18 cellular contexts compared by ENCODE assay signal in the genomic region with DNA sequence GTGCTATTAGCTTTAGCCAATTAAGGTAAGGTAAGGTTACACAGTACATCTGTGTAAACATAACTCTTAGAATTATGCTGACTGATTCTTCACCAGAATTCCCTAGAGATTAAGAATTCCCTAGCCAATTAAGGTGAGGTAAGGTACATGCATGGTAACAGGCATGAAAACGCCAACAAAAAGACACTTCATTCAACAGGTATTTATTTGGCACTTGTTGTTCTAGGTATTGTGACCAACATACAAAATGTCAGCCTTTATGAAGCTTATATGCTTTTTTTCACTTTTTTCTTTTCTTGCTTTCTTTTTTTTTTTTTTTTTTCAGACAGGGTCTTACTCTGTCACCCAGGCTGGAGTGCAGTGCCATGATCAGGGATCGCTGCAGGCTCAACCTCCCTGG. TPM values are rescaled to one million over a fixed set of nuclear protein-coding genes. Genes with fewer than 3 reads are reported as not detected.
"Had no signal": no experiment of that assay in that cellular context is flagged by ENCODE, and none has a peak within 500 bp of the region (broad histone marks: within the 10 kb centered on the region; RNA-seq: fewer than 3 reads in every experiment).

No MANE protein-coding gene starts in this region.

- DNase-seq: KBM-7, MV-4-11, NCI-H1048, NCI-H1105, NCI-H1417 treated with DMSO at 0.1 percent for 48 hours, NCI-H146, NCI-H1694 treated with DMSO at 0.1 percent for 48 hours, NCI-H2081, NCI-H2227 treated with DMSO at 0.1 percent for 48 hours, NCI-H526 treated with DMSO at 0.1 percent for 48 hours, Right ventricle myocardium superior, RPMI8226, SIG-M5 had no signal

- H3K4me3 ChIP-seq: SJSA1, SK-N-MC had no signal

- H3K27ac ChIP-seq: HL-60, SJSA1, SK-N-MC had no signal

- H3K36me3 ChIP-seq: SJSA1 had no signal

- H3K27me3 ChIP-seq: SJSA1 had no signal

- H3K9me3 ChIP-seq: SJSA1 had no signal

RNA-seq across cellular contexts. Expression of gene EDNRA, which starts 47.2 kb away (rescaled TPM):
- total RNA-seq: MCF 10A; T-helper 1 cell treated with Interleukin-12 subunit alpha and Interleukin-12 subunit beta and Interleukin-4 antibody, amounts not matched to agents 30 ng/mL and 1 ng/mL, for 36 hours had no signal
